Comparison of ENCODE assay signal across 2 cellular contexts in the genomic region with DNA sequence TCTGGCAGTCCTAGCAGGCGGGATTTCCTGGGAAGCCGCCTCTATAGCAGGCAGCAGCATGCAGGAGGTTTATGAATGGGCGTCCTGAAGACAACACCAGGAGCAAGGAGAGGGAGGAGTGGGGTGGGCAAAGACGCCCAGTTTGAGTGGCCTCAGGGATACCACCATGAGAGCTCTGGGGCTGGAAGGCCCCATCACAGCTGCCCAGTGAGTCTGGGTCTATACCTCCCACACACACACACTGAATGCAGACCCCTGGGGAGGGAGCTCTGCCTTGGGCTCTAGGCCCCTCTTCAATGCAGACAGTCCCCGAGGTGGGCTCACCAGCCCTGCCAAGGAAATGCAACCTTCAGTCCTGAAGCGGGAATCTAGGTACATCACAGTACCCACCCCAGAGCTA.
TF ChIP-seq lines count a peak whose summit lies in the region.

No MANE protein-coding gene starts in this region.

TF ChIP-seq in SK-N-SH, 30 proteins besides CTCF, POLR2A, EP300 and RAD21 (continued from another document):
- TF ChIP-seq POLR2AphosphoS5 (IDR thresholded peaks at IDR 0.05; ENCODE audit: low read depth, low read length) (no peak), FOXM1 (IDR thresholded peaks at IDR 0.05; ENCODE audit: low read depth) (no peak), TCF12 (IDR thresholded peaks at IDR 0.05) (no peak), SMC3 (IDR thresholded peaks at IDR 0.05; ENCODE audit: low read depth, low read length) (no peak), RXRA (IDR thresholded peaks at IDR 0.05; ENCODE audit: borderline replicate concordance, low read depth) (no peak)
- TF ChIP-seq, protein P1, sequence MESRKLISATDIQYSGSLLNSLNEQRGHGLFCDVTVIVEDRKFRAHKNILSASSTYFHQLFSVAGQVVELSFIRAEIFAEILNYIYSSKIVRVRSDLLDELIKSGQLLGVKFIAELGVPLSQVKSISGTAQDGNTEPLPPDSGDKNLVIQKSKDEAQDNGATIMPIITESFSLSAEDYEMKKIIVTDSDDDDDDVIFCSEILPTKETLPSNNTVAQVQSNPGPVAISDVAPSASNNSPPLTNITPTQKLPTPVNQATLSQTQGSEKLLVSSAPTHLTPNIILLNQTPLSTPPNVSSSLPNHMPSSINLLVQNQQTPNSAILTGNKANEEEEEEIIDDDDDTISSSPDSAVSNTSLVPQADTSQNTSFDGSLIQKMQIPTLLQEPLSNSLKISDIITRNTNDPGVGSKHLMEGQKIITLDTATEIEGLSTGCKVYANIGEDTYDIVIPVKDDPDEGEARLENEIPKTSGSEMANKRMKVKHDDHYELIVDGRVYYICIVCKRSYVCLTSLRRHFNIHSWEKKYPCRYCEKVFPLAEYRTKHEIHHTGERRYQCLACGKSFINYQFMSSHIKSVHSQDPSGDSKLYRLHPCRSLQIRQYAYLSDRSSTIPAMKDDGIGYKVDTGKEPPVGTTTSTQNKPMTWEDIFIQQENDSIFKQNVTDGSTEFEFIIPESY (IDR thresholded peaks at IDR 0.05; ENCODE audit: borderline replicate concordance, low read depth), result no peak

TF ChIP-seq in SK-N-SH treated with all-trans-retinoic acid at 6 μM for 48 hours, 23 proteins besides CTCF, POLR2A, EP300 and RAD21 (continued from another document):
- TF ChIP-seq, protein P2, sequence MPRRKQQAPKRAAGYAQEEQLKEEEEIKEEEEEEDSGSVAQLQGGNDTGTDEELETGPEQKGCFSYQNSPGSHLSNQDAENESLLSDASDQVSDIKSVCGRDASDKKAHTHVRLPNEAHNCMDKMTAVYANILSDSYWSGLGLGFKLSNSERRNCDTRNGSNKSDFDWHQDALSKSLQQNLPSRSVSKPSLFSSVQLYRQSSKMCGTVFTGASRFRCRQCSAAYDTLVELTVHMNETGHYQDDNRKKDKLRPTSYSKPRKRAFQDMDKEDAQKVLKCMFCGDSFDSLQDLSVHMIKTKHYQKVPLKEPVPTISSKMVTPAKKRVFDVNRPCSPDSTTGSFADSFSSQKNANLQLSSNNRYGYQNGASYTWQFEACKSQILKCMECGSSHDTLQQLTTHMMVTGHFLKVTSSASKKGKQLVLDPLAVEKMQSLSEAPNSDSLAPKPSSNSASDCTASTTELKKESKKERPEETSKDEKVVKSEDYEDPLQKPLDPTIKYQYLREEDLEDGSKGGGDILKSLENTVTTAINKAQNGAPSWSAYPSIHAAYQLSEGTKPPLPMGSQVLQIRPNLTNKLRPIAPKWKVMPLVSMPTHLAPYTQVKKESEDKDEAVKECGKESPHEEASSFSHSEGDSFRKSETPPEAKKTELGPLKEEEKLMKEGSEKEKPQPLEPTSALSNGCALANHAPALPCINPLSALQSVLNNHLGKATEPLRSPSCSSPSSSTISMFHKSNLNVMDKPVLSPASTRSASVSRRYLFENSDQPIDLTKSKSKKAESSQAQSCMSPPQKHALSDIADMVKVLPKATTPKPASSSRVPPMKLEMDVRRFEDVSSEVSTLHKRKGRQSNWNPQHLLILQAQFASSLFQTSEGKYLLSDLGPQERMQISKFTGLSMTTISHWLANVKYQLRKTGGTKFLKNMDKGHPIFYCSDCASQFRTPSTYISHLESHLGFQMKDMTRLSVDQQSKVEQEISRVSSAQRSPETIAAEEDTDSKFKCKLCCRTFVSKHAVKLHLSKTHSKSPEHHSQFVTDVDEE (CRISPR knock-in tag; IDR thresholded peaks at IDR 0.05), result no peak
- TF ChIP-seq ZFP3 (CRISPR knock-in tag; IDR thresholded peaks at IDR 0.05) (no peak), TCF4 (CRISPR knock-in tag; IDR thresholded peaks at IDR 0.05; ENCODE audit: borderline replicate concordance) (no peak), PPARA (CRISPR knock-in tag; IDR thresholded peaks at IDR 0.05; ENCODE audit: borderline replicate concordance) (no peak), ZNF8 (CRISPR knock-in tag; IDR thresholded peaks at IDR 0.05) (no peak), ZC3H10 (CRISPR knock-in tag; IDR thresholded peaks at IDR 0.05) (no peak), ZNF70 (CRISPR knock-in tag; IDR thresholded peaks at IDR 0.05) (no peak), ISL1 (CRISPR knock-in tag; IDR thresholded peaks at IDR 0.05) (no peak), BACH2 (CRISPR knock-in tag; IDR thresholded peaks at IDR 0.05; ENCODE audit: borderline replicate concordance) (no peak)
- TF ChIP-seq, protein P3, sequence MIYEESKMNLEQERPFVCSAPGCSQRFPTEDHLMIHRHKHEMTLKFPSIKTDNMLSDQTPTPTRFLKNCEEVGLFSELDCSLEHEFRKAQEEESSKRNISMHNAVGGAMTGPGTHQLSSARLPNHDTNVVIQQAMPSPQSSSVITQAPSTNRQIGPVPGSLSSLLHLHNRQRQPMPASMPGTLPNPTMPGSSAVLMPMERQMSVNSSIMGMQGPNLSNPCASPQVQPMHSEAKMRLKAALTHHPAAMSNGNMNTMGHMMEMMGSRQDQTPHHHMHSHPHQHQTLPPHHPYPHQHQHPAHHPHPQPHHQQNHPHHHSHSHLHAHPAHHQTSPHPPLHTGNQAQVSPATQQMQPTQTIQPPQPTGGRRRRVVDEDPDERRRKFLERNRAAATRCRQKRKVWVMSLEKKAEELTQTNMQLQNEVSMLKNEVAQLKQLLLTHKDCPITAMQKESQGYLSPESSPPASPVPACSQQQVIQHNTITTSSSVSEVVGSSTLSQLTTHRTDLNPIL (CRISPR knock-in tag; IDR thresholded peaks at IDR 0.05; ENCODE audit: low read depth), result no peak
- TF ChIP-seq, protein P4, sequence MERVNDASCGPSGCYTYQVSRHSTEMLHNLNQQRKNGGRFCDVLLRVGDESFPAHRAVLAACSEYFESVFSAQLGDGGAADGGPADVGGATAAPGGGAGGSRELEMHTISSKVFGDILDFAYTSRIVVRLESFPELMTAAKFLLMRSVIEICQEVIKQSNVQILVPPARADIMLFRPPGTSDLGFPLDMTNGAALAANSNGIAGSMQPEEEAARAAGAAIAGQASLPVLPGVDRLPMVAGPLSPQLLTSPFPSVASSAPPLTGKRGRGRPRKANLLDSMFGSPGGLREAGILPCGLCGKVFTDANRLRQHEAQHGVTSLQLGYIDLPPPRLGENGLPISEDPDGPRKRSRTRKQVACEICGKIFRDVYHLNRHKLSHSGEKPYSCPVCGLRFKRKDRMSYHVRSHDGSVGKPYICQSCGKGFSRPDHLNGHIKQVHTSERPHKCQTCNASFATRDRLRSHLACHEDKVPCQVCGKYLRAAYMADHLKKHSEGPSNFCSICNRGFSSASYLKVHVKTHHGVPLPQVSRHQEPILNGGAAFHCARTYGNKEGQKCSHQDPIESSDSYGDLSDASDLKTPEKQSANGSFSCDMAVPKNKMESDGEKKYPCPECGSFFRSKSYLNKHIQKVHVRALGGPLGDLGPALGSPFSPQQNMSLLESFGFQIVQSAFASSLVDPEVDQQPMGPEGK (CRISPR knock-in tag; IDR thresholded peaks at IDR 0.05; ENCODE audit: borderline replicate concordance), result no peak
